ENCODE assay signal across 1 cellular context in genomic region chr2:8515864-8516533, GRCh38.
TF ChIP-seq lines count a peak whose summit lies in the region.

No MANE protein-coding gene starts in this region.

TF ChIP-seq in H1, 55 proteins besides CTCF, POLR2A, EP300 and RAD21 (continued from another document):
- TF ChIP-seq ATF2 (IDR thresholded peaks at IDR 0.05; ENCODE audit: low read length) (no peak), KDM1A (IDR thresholded peaks at IDR 0.05; ENCODE audit: borderline replicate concordance, low read length) (no peak), EZH2 (IDR thresholded peaks at IDR 0.05; ENCODE audit: low read depth, low read length, severe bottlenecking) (no peak), POLR2AphosphoS5 (IDR thresholded peaks at IDR 0.05; ENCODE audit: low read depth, low read length) (no peak), BCL11A (IDR thresholded peaks at IDR 0.05; ENCODE audit: low read depth in 2 of 2, low read length in 2 of 2) (no peak)
